ENCODE assay signal across 21 cellular contexts in genomic region chr4:2789351-2789750, GRCh38. TPM values are rescaled to one million over a fixed set of nuclear protein-coding genes. Genes with fewer than 3 reads are reported as not detected.
DNase-seq lines count a peak whose midpoint lies in the region; ATAC-seq and TF ChIP-seq lines count a peak whose summit lies in the region.
"Had no signal": no experiment of that assay in that cellular context is flagged by ENCODE, and none has a peak within 500 bp of the region (broad histone marks: within the 10 kb centered on the region; RNA-seq: fewer than 3 reads in every experiment).

No MANE protein-coding gene starts in this region.

- H3K27ac Mint-ChIP-seq in activated CD4-positive, alpha-beta memory T cell treated with anti-CD3 and anti-CD28 coated beads, Interleukin-2, amount 10 ng/mL, durations not matched to agents 7 days and 5 days, result peak overlapping the region; percentile 6
- H3K27ac Mint-ChIP-seq in activated CD4-positive, alpha-beta memory T cell treated with anti-CD3 and anti-CD28 coated beads for 36 hours, result no peak overlapping the region
- H3K27ac Mint-ChIP-seq: endodermal cell; GM23338; stimulated activated naive CD8-positive, alpha-beta T cell treated with anti-CD3 and anti-CD28 coated beads, Interleukin-15, Interleukin-2, amounts not matched to agents 100 ng/mL and 50 ng/mL, for 24 hours had no signal

- no peak for ATAC-seq in GM21576 (IDR thresholded peaks at IDR 0.05; ENCODE audit: unreplicated experiment)
- ATAC-seq: GM12878, GM23338, left lung had no signal

- H3K4me3 ChIP-seq in HEK293 (ENCODE audit: low read depth, low read length) (no peak overlapping the region), coronary artery (no peak overlapping the region)
- H3K4me3 ChIP-seq: adrenal gland, GM12878, GM23338, left lung, prostate gland had no signal

- H3K9me3 ChIP-seq in HEK293 (ENCODE audit: control insufficient read depth, insufficient read depth, low read depth, low read length), result no peaks in the 10 kb centered on the region
- H3K9me3 ChIP-seq: adrenal gland, Caco-2, left lung, prostate gland, SK-N-SH had no signal

- intact Hi-C loops in activated CD4-positive, alpha-beta memory T cell treated with anti-CD3 and anti-CD28 coated beads for 36 hours (cut with micrococcal nuclease), result no loop called here
- intact Hi-C loops in posterior vena cava (cut with DNase I), result no loop called here

- H3K4me3 Mint-ChIP-seq in activated CD4-positive, alpha-beta memory T cell treated with anti-CD3 and anti-CD28 coated beads, Interleukin-2, amount 10 ng/mL, durations not matched to agents 7 days and 5 days, result no peak overlapping the region
- no peak overlapping the region for H3K4me3 Mint-ChIP-seq in activated CD4-positive, alpha-beta memory T cell treated with anti-CD3 and anti-CD28 coated beads for 36 hours
- H3K4me3 Mint-ChIP-seq: endodermal cell; GM23338; stimulated activated naive CD8-positive, alpha-beta T cell treated with anti-CD3 and anti-CD28 coated beads, Interleukin-15, Interleukin-2, amounts not matched to agents 100 ng/mL and 50 ng/mL, for 24 hours had no signal

- POLR2A ChIA-PET in activated CD4-positive, alpha-beta memory T cell treated with anti-CD3 and anti-CD28 coated beads, Interleukin-2, amount 10 ng/mL, durations not matched to agents 7 days and 5 days (lab: Charles Lee), result no interaction called here
- POLR2A ChIA-PET in activated CD4-positive, alpha-beta memory T cell treated with anti-CD3 and anti-CD28 coated beads for 36 hours (lab: Charles Lee), result no interaction called here
- POLR2A ChIA-PET in HEK293 (lab: Yijun Ruan, JAX), result no interaction called here

- TF ChIP-seq CTCF in HEK293 (tag by site-specific recombination; IDR thresholded peaks at IDR 0.05) (no peak), coronary artery (IDR thresholded peaks at IDR 0.05) (no peak)

- no peaks in the 10 kb centered on the region for H3K36me3 ChIP-seq in HEK293 (ENCODE audit: control insufficient read depth in 2 of 2, insufficient read depth in 1 of 2, low read length in 2 of 2)
- H3K36me3 ChIP-seq: adrenal gland, left lung, prostate gland had no signal

- no peak for DNase-seq in activated CD4-positive, alpha-beta memory T cell treated with anti-CD3 and anti-CD28 coated beads, Interleukin-2, amount 10 ng/mL, durations not matched to agents 7 days and 5 days
- no peak for DNase-seq in activated CD4-positive, alpha-beta memory T cell treated with anti-CD3 and anti-CD28 coated beads for 36 hours
- DNase-seq in coronary artery (ENCODE audit: low spot score), result peak; percentile 57
- peak; percentile 55 for DNase-seq in posterior vena cava (ENCODE audit: low spot score)
- no peak for DNase-seq in globus pallidus (ENCODE audit: low spot score)
- DNase-seq in effector CD4-positive, alpha-beta T cell, result no peak
- DNase-seq: adrenal gland, KG1, NCI-H2107, NCI-H748 treated with DMSO at 0.1 percent for 48 hours had no signal

- H3K9me3 Mint-ChIP-seq in activated CD4-positive, alpha-beta memory T cell treated with anti-CD3 and anti-CD28 coated beads, Interleukin-2, amount 10 ng/mL, durations not matched to agents 7 days and 5 days, result no peaks in the 10 kb centered on the region
- peaks cover 2% of the 10 kb centered on the region for H3K9me3 Mint-ChIP-seq in activated CD4-positive, alpha-beta memory T cell treated with anti-CD3 and anti-CD28 coated beads for 36 hours
- H3K9me3 Mint-ChIP-seq: endodermal cell; GM23338; stimulated activated naive CD8-positive, alpha-beta T cell treated with anti-CD3 and anti-CD28 coated beads, Interleukin-15, Interleukin-2, amounts not matched to agents 100 ng/mL and 50 ng/mL, for 24 hours had no signal

- H3K27ac ChIP-seq in HEK293 (ENCODE audit: extremely low read depth, low read depth, low read length), result no peak overlapping the region
- H3K27ac ChIP-seq in coronary artery, result no peak overlapping the region
- H3K27ac ChIP-seq: adrenal gland, left lung, prostate gland, VCaP had no signal

- H3K4me1 ChIP-seq in HEK293 (ENCODE audit: control insufficient read depth, insufficient read depth, low read length), result no peaks in the 10 kb centered on the region

- H3K27me3 Mint-ChIP-seq in activated CD4-positive, alpha-beta memory T cell treated with anti-CD3 and anti-CD28 coated beads, Interleukin-2, amount 10 ng/mL, durations not matched to agents 7 days and 5 days, result no peaks in the 10 kb centered on the region
- H3K27me3 Mint-ChIP-seq in activated CD4-positive, alpha-beta memory T cell treated with anti-CD3 and anti-CD28 coated beads for 36 hours, result no peaks in the 10 kb centered on the region
- H3K27me3 Mint-ChIP-seq: stimulated activated naive CD8-positive, alpha-beta T cell treated with anti-CD3 and anti-CD28 coated beads, Interleukin-15, Interleukin-2, amounts not matched to agents 100 ng/mL and 50 ng/mL, for 24 hours had no signal

- CTCF ChIA-PET in activated CD4-positive, alpha-beta memory T cell treated with anti-CD3 and anti-CD28 coated beads, Interleukin-2, amount 10 ng/mL, durations not matched to agents 7 days and 5 days (lab: Charles Lee), result no interaction called here
- CTCF ChIA-PET in activated CD4-positive, alpha-beta memory T cell treated with anti-CD3 and anti-CD28 coated beads for 36 hours (lab: Charles Lee), result no interaction called here
- CTCF ChIA-PET in HEK293 (lab: Yijun Ruan, JAX), result no interaction called here

- no peaks in the 10 kb centered on the region for H3K36me3 Mint-ChIP-seq in activated CD4-positive, alpha-beta memory T cell treated with anti-CD3 and anti-CD28 coated beads, Interleukin-2, amount 10 ng/mL, durations not matched to agents 7 days and 5 days (ENCODE audit: low read depth)
- H3K36me3 Mint-ChIP-seq in activated CD4-positive, alpha-beta memory T cell treated with anti-CD3 and anti-CD28 coated beads for 36 hours, result no peaks in the 10 kb centered on the region

- H3K4me1 Mint-ChIP-seq in activated CD4-positive, alpha-beta memory T cell treated with anti-CD3 and anti-CD28 coated beads, Interleukin-2, amount 10 ng/mL, durations not matched to agents 7 days and 5 days, result peaks cover 36% of the 10 kb centered on the region
- H3K4me1 Mint-ChIP-seq in activated CD4-positive, alpha-beta memory T cell treated with anti-CD3 and anti-CD28 coated beads for 36 hours (ENCODE audit: low read depth), result peaks cover 55% of the 10 kb centered on the region

TF ChIP-seq in HEK293, 187 proteins besides CTCF, POLR2A, EP300 and RAD21:
- TF ChIP-seq ZNF394 (tag by site-specific recombination; IDR thresholded peaks at IDR 0.05; ENCODE audit: borderline replicate concordance) (no peak), ZNF623 (tag by site-specific recombination; IDR thresholded peaks at IDR 0.05) (peak; percentile 95)

RNA-seq across cellular contexts. Expression of gene SH3BP2, which starts 3.5 kb away (rescaled TPM):
- 10 to 100 TPM; 77.0 to 80.3 TPM for total RNA-seq in activated CD4-positive, alpha-beta memory T cell treated with anti-CD3 and anti-CD28 coated beads, Interleukin-2, amount 10 ng/mL, durations not matched to agents 7 days and 5 days
- total RNA-seq in activated CD4-positive, alpha-beta memory T cell treated with anti-CD3 and anti-CD28 coated beads for 36 hours, result 10 to 100 TPM; 55.9 to 62.8 TPM
- total RNA-seq in posterior vena cava, result 10 to 100 TPM; 47.8 to 52.4 TPM

RNA-seq across cellular contexts. Expression of gene TNIP2, which starts 33.2 kb away (rescaled TPM):
- total RNA-seq in activated CD4-positive, alpha-beta memory T cell treated with anti-CD3 and anti-CD28 coated beads, Interleukin-2, amount 10 ng/mL, durations not matched to agents 7 days and 5 days, result 10 to 100 TPM; 56.1 to 58.4 TPM
- total RNA-seq in activated CD4-positive, alpha-beta memory T cell treated with anti-CD3 and anti-CD28 coated beads for 36 hours, result 10 to 100 TPM; 74.2 to 77.5 TPM
- 10 to 100 TPM; 25.4 to 29.2 TPM for total RNA-seq in posterior vena cava

RNA-seq across cellular contexts. Expression of gene ADD1, which starts 54.3 kb away (rescaled TPM):
- total RNA-seq in activated CD4-positive, alpha-beta memory T cell treated with anti-CD3 and anti-CD28 coated beads, Interleukin-2, amount 10 ng/mL, durations not matched to agents 7 days and 5 days, result 100 to 1,000 TPM; 266 to 277 TPM
- 100 to 1,000 TPM; 212 TPM for total RNA-seq in activated CD4-positive, alpha-beta memory T cell treated with anti-CD3 and anti-CD28 coated beads for 36 hours
- total RNA-seq in posterior vena cava, result 100 to 1,000 TPM; 297 to 327 TPM

Comparison
In these comparisons a context has a peak if more than half of its experiments do, and no peak if none do; other contexts are left out.
1. DNase-seq: peak in coronary artery (single experiment) and posterior vena cava (single experiment); none in activated CD4-positive, alpha-beta memory T cell treated with anti-CD3 and anti-CD28 coated beads, Interleukin-2, amount 10 ng/mL, durations not matched to agents 7 days and 5 days (single experiment), activated CD4-positive, alpha-beta memory T cell treated with anti-CD3 and anti-CD28 coated beads for 36 hours (single experiment), globus pallidus (single experiment) and effector CD4-positive, alpha-beta T cell (single experiment).